In the genomic region with DNA sequence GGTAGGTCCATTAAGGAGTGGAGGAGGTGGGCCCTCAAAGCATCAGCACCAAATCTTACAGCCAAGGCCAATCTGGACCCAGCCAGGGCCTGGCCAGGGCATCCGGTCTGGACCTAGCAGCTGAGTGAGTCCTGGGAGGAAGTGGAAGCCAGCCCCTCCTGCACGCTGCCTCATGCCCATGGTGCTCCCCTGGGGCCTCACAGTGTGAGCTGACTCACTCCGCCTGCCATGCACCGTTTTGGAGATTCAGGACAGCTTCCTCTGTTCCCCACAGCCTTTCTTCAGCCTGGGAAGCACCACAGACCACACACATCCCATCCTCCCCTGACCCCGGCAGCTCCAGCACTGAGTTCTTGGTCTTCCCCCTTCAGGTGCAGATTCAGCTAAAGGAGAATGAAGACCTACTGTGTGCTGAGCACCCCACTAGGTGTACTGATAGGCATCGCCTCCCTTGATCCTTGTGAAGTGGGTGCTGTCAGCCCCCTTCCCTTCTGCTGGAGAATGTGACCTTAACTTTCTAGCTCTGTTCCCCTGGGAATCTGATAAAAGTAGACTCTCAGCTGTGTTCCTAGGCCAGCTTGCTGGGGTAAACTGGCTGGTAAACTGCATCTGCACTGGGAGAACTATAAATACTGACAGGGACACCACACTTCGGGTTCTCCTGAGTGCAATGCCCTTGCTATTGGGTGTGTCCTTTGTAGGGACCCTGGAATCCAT, we compare ENCODE assay signal across 1 cellular context.
TF ChIP-seq lines count a peak whose summit lies in the region.

No MANE protein-coding gene starts in this region.

TF ChIP-seq in HEK293, 187 proteins besides CTCF, POLR2A, EP300 and RAD21 (continued from another document):
- TF ChIP-seq, protein P1, sequence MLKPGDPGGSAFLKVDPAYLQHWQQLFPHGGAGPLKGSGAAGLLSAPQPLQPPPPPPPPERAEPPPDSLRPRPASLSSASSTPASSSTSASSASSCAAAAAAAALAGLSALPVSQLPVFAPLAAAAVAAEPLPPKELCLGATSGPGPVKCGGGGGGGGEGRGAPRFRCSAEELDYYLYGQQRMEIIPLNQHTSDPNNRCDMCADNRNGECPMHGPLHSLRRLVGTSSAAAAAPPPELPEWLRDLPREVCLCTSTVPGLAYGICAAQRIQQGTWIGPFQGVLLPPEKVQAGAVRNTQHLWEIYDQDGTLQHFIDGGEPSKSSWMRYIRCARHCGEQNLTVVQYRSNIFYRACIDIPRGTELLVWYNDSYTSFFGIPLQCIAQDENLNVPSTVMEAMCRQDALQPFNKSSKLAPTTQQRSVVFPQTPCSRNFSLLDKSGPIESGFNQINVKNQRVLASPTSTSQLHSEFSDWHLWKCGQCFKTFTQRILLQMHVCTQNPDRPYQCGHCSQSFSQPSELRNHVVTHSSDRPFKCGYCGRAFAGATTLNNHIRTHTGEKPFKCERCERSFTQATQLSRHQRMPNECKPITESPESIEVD (tag by site-specific recombination; IDR thresholded peaks at IDR 0.05): no peak
- TF ChIP-seq ZNF600 (tag by site-specific recombination; IDR thresholded peaks at IDR 0.05): peak; percentile 73
- TF ChIP-seq ZNF701 (tag by site-specific recombination; IDR thresholded peaks at IDR 0.05): no peak
